9 cellular contexts compared by ENCODE assay signal in the genomic region with DNA sequence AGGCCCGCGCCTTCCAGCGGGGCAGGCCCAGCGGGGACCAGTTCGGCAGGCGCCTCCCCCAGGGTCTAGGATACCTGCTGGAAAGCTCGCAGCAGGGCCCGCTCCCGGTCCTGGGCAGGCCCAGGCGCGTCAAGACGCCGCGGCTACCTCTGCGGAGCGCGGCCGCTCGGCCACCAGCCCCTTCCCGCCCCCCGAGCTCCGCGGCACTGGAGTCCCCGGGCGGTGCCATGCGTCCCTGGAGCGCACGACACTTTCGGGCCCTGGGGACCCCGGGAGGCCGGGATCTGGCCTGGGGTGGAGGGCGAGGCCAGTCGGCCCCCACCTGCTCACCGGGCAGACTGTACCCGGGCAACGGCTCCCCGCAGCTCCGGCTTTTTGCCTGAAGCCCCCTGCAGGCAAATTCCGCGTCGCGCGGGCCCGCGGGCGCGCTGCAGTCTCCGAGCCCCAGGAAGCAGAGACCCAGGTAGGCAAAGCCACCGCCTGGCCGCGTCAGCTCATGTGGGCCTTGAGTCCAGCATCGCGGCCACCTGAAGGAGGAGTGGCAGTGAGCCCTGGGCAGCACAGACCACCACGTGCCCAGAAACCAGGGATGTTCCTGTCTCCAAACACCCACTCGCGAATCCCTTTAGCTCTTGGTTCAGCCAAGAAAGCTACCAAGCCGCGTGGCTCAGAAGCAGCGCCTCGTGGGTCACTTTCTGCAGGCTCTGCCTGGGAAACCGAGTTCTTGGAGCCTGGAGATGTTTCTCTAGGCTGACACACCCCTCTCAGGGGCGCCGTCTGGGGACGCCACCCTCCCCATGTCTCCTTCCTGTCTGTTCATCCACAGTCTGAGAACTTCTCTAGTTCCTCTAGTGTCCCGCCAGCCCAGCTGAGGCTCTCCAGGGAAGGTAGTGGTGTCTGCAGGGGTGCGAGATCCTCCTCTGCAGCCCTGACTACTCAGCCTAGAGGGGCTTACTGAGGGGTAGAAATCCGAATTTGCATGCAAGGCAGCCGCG. TPM values are rescaled to one million over a fixed set of nuclear protein-coding genes. Genes with fewer than 3 reads are reported as not detected.
DNase-seq lines count a peak whose midpoint lies in the region; ATAC-seq and TF ChIP-seq lines count a peak whose summit lies in the region.
"Had no signal": no experiment of that assay in that cellular context is flagged by ENCODE, and none has a peak within 500 bp of the region (broad histone marks: within the 10 kb centered on the region; RNA-seq: fewer than 3 reads in every experiment).

No MANE protein-coding gene starts in this region.

- H3K27me3 Mint-ChIP-seq in activated T-cell treated with anti-CD3 and anti-CD28 coated beads, Interleukin-2, amount 50 U/mL, for 4 hours (ENCODE audit: low read depth): peaks cover 14% of the 10 kb centered on the region

- H2AFZ ChIP-seq in osteoblast (ENCODE audit: low read length): no peak overlapping the region

- DNase-seq in stimulated activated CD4-positive, alpha-beta T cell treated with anti-CD3 and anti-CD28 coated beads, Interleukin-15, amount 100 ng/mL, for 24 hours: peak; percentile 20
- no peak for DNase-seq in stimulated activated CD4-positive, alpha-beta T cell treated with anti-CD3 and anti-CD28 coated beads, Interleukin-1b, Interleukin-23, amount 100 ng/mL, for 48 hours
- DNase-seq in activated T-cell treated with anti-CD3 and anti-CD28 coated beads, Interleukin-2, amount 50 U/mL, for 4 hours: peak; percentile 4
- DNase-seq in islet precursor cell (peak; percentile 66), aorta (peak in 1 of 2 donors; percentile 56), NCI-H526 treated with DMSO at 0.1 percent for 48 hours (lab: John Stamatoyannopoulos, UW) (no peak), osteoblast (ENCODE audit: insufficient read length, low spot score, missing footprints) (no peak)

- peak; percentile 53 to 62 for ATAC-seq in activated T-cell treated with anti-CD3 and anti-CD28 coated beads, Interleukin-2, amount 50 U/mL, for 4 hours
- peak; percentile 41 for ATAC-seq in aorta (ENCODE audit: low FRiP score)
- ATAC-seq in GM18520 (IDR thresholded peaks at IDR 0.05; ENCODE audit: unreplicated experiment): no peak

- WGBS in aorta, 2 donors: 14 to 15% methylated on average over 67 to 69 of the region's 69 CpGs

- H3K36me3 Mint-ChIP-seq in activated T-cell treated with anti-CD3 and anti-CD28 coated beads, Interleukin-2, amount 50 U/mL, for 4 hours (ENCODE audit: insufficient read depth): no peaks in the 10 kb centered on the region

- H3K27me3 ChIP-seq in aorta (ENCODE audit: control insufficient read depth in 1 of 2, insufficient read depth in 2 of 2, low read length in 1 of 2) (no peaks in the 10 kb centered on the region), osteoblast (ENCODE audit: insufficient read depth, low read length) (no peaks in the 10 kb centered on the region)
- H3K27me3 ChIP-seq: BLaER1 treated with 17β-estradiol and CSF1 and Interleukin-3, amounts not matched to agents 10 nM and 100 nM had no signal

- H3K9me3 Mint-ChIP-seq in activated T-cell treated with anti-CD3 and anti-CD28 coated beads, Interleukin-2, amount 50 U/mL, for 4 hours: peaks cover 4% of the 10 kb centered on the region

- peak overlapping the region; percentile 40 for H3K4me3 Mint-ChIP-seq in activated T-cell treated with anti-CD3 and anti-CD28 coated beads, Interleukin-2, amount 50 U/mL, for 4 hours

- H3K4me3 ChIP-seq in aorta (ENCODE audit: low read length in 2 of 2): no peak overlapping the region
- H3K4me3 ChIP-seq in osteoblast (ENCODE audit: insufficient read depth, low read length): no peak overlapping the region
- H3K4me3 ChIP-seq: BLaER1 treated with 17β-estradiol and CSF1 and Interleukin-3, amounts not matched to agents 10 nM and 100 nM had no signal

- TF ChIP-seq CTCF in osteoblast (IDR thresholded peaks at IDR 0.05; ENCODE audit: extremely low read depth, low read depth, low read length): no peak

- H3K27ac ChIP-seq in aorta (ENCODE audit: low read depth in 1 of 2, low read length in 2 of 2): no peak overlapping the region
- H3K27ac ChIP-seq in osteoblast (ENCODE audit: low read depth, low read length): no peak overlapping the region
- H3K27ac ChIP-seq: BLaER1 treated with 17β-estradiol and CSF1 and Interleukin-3, amounts not matched to agents 10 nM and 100 nM had no signal

- intact Hi-C loops in aorta (cut with DNase I): no loop called here

- H3K9me3 ChIP-seq in aorta (ENCODE audit: control insufficient read depth, low read length) (peaks cover 1% of the 10 kb centered on the region), osteoblast (ENCODE audit: low read depth, low read length) (no peaks in the 10 kb centered on the region)

- H3K4me1 ChIP-seq in aorta (ENCODE audit: control insufficient read depth in 1 of 2, insufficient read depth in 2 of 2, low read length in 2 of 2): no peaks in the 10 kb centered on the region
- no peaks in the 10 kb centered on the region for H3K4me1 ChIP-seq in osteoblast (ENCODE audit: insufficient read depth, low read length)

- H4K20me1 ChIP-seq in osteoblast (ENCODE audit: insufficient read depth, low read length): no peaks in the 10 kb centered on the region
- H4K20me1 ChIP-seq: BLaER1 treated with 17β-estradiol and CSF1 and Interleukin-3, amounts not matched to agents 10 nM and 100 nM had no signal

- no peaks in the 10 kb centered on the region for H3K79me2 ChIP-seq in osteoblast (ENCODE audit: insufficient read depth, low read length)

- H3K36me3 ChIP-seq in aorta (ENCODE audit: control insufficient read depth in 1 of 2, insufficient read depth in 2 of 2, low read length in 1 of 2) (no peaks in the 10 kb centered on the region), osteoblast (ENCODE audit: insufficient read depth, low read length) (no peaks in the 10 kb centered on the region)

- no peak overlapping the region for H3K4me2 ChIP-seq in osteoblast (ENCODE audit: insufficient read depth, low read length)

- peaks cover 2% of the 10 kb centered on the region for H3K4me1 Mint-ChIP-seq in activated T-cell treated with anti-CD3 and anti-CD28 coated beads, Interleukin-2, amount 50 U/mL, for 4 hours (ENCODE audit: low read depth)

RNA-seq across cellular contexts. Expression of gene APBB1IP, which starts 46.1 kb away (rescaled TPM):
- total RNA-seq in activated T-cell treated with anti-CD3 and anti-CD28 coated beads, Interleukin-2, amount 50 U/mL, for 4 hours: 10 to 100 TPM; 40.6 to 44.8 (median 41.8) TPM
- total RNA-seq in aorta (10 to 100 TPM; 11.0 to 18.5 TPM), osteoblast (14.8 and 29.8 TPM in 2 replicates)
- 1 to 10 TPM in 1 of 2 donors, under 1 TPM in 1; 0.82 to 4.4 TPM for polyA plus RNA-seq in aorta

Comparison
In these comparisons a context has a peak if more than half of its experiments do, and no peak if none do; other contexts are left out.
1. DNase-seq: peak in stimulated activated CD4-positive, alpha-beta T cell treated with anti-CD3 and anti-CD28 coated beads, Interleukin-15, amount 100 ng/mL, for 24 hours (single experiment), activated T-cell treated with anti-CD3 and anti-CD28 coated beads, Interleukin-2, amount 50 U/mL, for 4 hours (single experiment) and islet precursor cell (single experiment); none in stimulated activated CD4-positive, alpha-beta T cell treated with anti-CD3 and anti-CD28 coated beads, Interleukin-1b, Interleukin-23, amount 100 ng/mL, for 48 hours (single experiment), NCI-H526 treated with DMSO at 0.1 percent for 48 hours (single experiment) and osteoblast (single experiment).